8 cellular contexts compared by ENCODE assay signal in the genomic region with DNA sequence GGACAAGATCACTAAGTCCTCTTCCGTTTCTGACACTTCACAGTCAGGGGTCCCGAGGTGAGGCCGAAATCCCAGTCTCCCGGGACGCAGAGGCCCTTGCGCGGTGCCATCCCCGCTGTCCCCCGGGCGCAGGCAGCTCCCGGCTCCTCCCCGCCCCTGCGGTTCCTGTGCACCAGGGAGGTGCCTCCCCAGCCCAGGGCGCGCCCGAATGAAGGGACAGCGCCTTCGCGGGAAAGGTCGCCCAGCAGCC. TPM values are rescaled to one million over a fixed set of nuclear protein-coding genes. Genes with fewer than 3 reads are reported as not detected.
DNase-seq lines count a peak whose midpoint lies in the region; ATAC-seq and TF ChIP-seq lines count a peak whose summit lies in the region.

No MANE protein-coding gene starts in this region.

- TF ChIP-seq POLR2A in erythroblast (IDR thresholded peaks at IDR 0.05; ENCODE audit: low read length): no peak

- H3K27ac ChIP-seq in SK-N-SH (ENCODE audit: low read depth in 2 of 2, low read length in 1 of 2): peak overlapping the region; percentile 56 to 78

- H3K79me2 ChIP-seq in SK-N-SH (ENCODE audit: insufficient read depth): peaks cover 42% of the 10 kb centered on the region

- TF ChIP-seq RAD21 in SK-N-SH (IDR thresholded peaks at IDR 0.05; ENCODE audit: low read length): no peak

- peak; percentile 74 for DNase-seq in activated CD8-positive, alpha-beta memory T cell treated with anti-CD3 and anti-CD28 coated beads, Interleukin-2, amount 10 ng/mL, durations not matched to agents 7 days and 5 days
- no peak for DNase-seq in activated CD8-positive, alpha-beta memory T cell treated with anti-CD3 and anti-CD28 coated beads, Interleukin-2, amount 50 U/mL, for 4 hours
- no peak for DNase-seq in SK-N-SH
- DNase-seq in epithelial cell of esophagus (ENCODE audit: low read depth): no peak
- DNase-seq in nephron progenitor cell: no peak
- DNase-seq in erythroblast (lab: John Stamatoyannopoulos, UW): no peak

- peaks cover 11% of the 10 kb centered on the region for H3K36me3 Mint-ChIP-seq in activated CD8-positive, alpha-beta memory T cell treated with anti-CD3 and anti-CD28 coated beads, Interleukin-2, amount 10 ng/mL, durations not matched to agents 7 days and 5 days
- H3K36me3 Mint-ChIP-seq in nephron progenitor cell (ENCODE audit: low read depth): peaks cover 12% of the 10 kb centered on the region

- TF ChIP-seq EP300 in SK-N-SH (IDR thresholded peaks at IDR 0.05; ENCODE audit: borderline replicate concordance in 1 of 2, low read depth in 1 of 2, low read length in 1 of 2): no peak

- H3K9me3 ChIP-seq in SK-N-SH: no peaks in the 10 kb centered on the region

- no peaks in the 10 kb centered on the region for H3K9me2 ChIP-seq in SK-N-SH

- POLR2A ChIA-PET in SK-N-SH (lab: Yijun Ruan, JAX): no interaction called here

- H3K4me2 ChIP-seq in SK-N-SH: peak overlapping the region; percentile 82

- H3K9ac ChIP-seq in SK-N-SH: peak overlapping the region; percentile 56

- H3K4me1 Mint-ChIP-seq in activated CD8-positive, alpha-beta memory T cell treated with anti-CD3 and anti-CD28 coated beads, Interleukin-2, amount 10 ng/mL, durations not matched to agents 7 days and 5 days: peaks cover 23% of the 10 kb centered on the region
- peaks cover 39% of the 10 kb centered on the region for H3K4me1 Mint-ChIP-seq in nephron progenitor cell

- H3K4me3 Mint-ChIP-seq in activated CD8-positive, alpha-beta memory T cell treated with anti-CD3 and anti-CD28 coated beads, Interleukin-2, amount 10 ng/mL, durations not matched to agents 7 days and 5 days: peak overlapping the region; percentile 79
- H3K4me3 Mint-ChIP-seq in nephron progenitor cell: peak overlapping the region; percentile 90

- peaks cover 4 to 22% of the 10 kb centered on the region in 2 experiments; a peak in 3 of 4 replicates for H3K4me1 ChIP-seq in SK-N-SH (ENCODE audit: control insufficient read depth in 1 of 2, insufficient read depth in 2 of 2, low read depth in 1 of 2, low read length in 1 of 2)

- peak overlapping the region; percentile 82 for H3K27ac Mint-ChIP-seq in activated CD8-positive, alpha-beta memory T cell treated with anti-CD3 and anti-CD28 coated beads, Interleukin-2, amount 10 ng/mL, durations not matched to agents 7 days and 5 days
- H3K27ac Mint-ChIP-seq in nephron progenitor cell: no peak overlapping the region

- H3K9me3 Mint-ChIP-seq in activated CD8-positive, alpha-beta memory T cell treated with anti-CD3 and anti-CD28 coated beads, Interleukin-2, amount 10 ng/mL, durations not matched to agents 7 days and 5 days (ENCODE audit: low read depth): no peaks in the 10 kb centered on the region
- H3K9me3 Mint-ChIP-seq in nephron progenitor cell: no peaks in the 10 kb centered on the region

- no peaks in the 10 kb centered on the region for H3K27me3 Mint-ChIP-seq in activated CD8-positive, alpha-beta memory T cell treated with anti-CD3 and anti-CD28 coated beads, Interleukin-2, amount 10 ng/mL, durations not matched to agents 7 days and 5 days
- peaks cover 8% of the 10 kb centered on the region for H3K27me3 Mint-ChIP-seq in nephron progenitor cell (ENCODE audit: low read depth, poor library complexity)

- CTCF ChIA-PET in activated CD8-positive, alpha-beta memory T cell treated with anti-CD3 and anti-CD28 coated beads, Interleukin-2, amount 10 ng/mL, durations not matched to agents 7 days and 5 days (lab: Charles Lee): interaction anchor here (0.8 to 3.2 kb wide), 8 partner anchors 8 to 313 kb away, joined by 3 to 14 read pairs (median 4); partner anchors contain the start of gene SHB
- CTCF ChIA-PET in SK-N-SH (lab: Yijun Ruan, JAX): interaction anchor here (0.7 to 5.0 kb wide), 5 partner anchors 10 to 239 kb away, joined by 3 to 31 read pairs (median 4); no protein-coding TSS in a partner anchor

- H4K20me1 ChIP-seq in SK-N-SH (ENCODE audit: insufficient read depth): no peaks in the 10 kb centered on the region

- ATAC-seq in activated CD8-positive, alpha-beta memory T cell treated with anti-CD3 and anti-CD28 coated beads, Interleukin-2, amount 10 ng/mL, durations not matched to agents 7 days and 5 days: peak; percentile 66
- ATAC-seq in HG02885 (IDR thresholded peaks at IDR 0.05; ENCODE audit: poor library complexity, unreplicated experiment): peak; percentile 43
- ATAC-seq in GM21423 (IDR thresholded peaks at IDR 0.05; ENCODE audit: unreplicated experiment): no peak

- WGBS in SK-N-SH (ENCODE audit: low lambda C conversion rate): no CpG with 5 or more reads among the region's 20 CpGs

- H2AFZ ChIP-seq in SK-N-SH (ENCODE audit: low read depth): peak overlapping the region; percentile 64; the same call in 1 of the 2 replicates

- H3K4me3 ChIP-seq in SK-N-SH (ENCODE audit: low read depth in 2 of 2, low read length in 1 of 2): peak overlapping the region; percentile 75 to 93
- H3K4me3 ChIP-seq in epithelial cell of esophagus (ENCODE audit: low read length): peak overlapping the region; percentile 85

- peaks cover 5% of the 10 kb centered on the region for H3F3A ChIP-seq in SK-N-SH (replicated peaks; ENCODE audit: insufficient read depth)

- no peaks in the 10 kb centered on the region for H3K27me3 ChIP-seq in SK-N-SH (ENCODE audit: insufficient read depth)

- peaks cover 0 to 5% of the 10 kb centered on the region in 2 experiments for H3K36me3 ChIP-seq in SK-N-SH (replicated peaks in 1 of 2; ENCODE audit: control insufficient read depth in 1 of 2, insufficient read depth in 2 of 2, low read length in 1 of 2)

- no peak for TF ChIP-seq CTCF in SK-N-SH (IDR thresholded peaks at IDR 0.05)
- no peak for TF ChIP-seq CTCF in epithelial cell of esophagus (IDR thresholded peaks at IDR 0.05; ENCODE audit: insufficient read depth, low read depth, low read length, missing control alignments)
- no peak for TF ChIP-seq CTCF in nephron progenitor cell (IDR thresholded peaks at IDR 0.05)

TF ChIP-seq in SK-N-SH, 30 proteins besides CTCF, POLR2A, EP300 and RAD21 (continues in another document):
- no peak for TF ChIP-seq NRF1 (IDR thresholded peaks at IDR 0.05; ENCODE audit: low read depth, low read length)
- TF ChIP-seq GATA2 (CRISPR knock-in tag; IDR thresholded peaks at IDR 0.05): no peak
- no peak for TF ChIP-seq IRF3 (IDR thresholded peaks at IDR 0.05; ENCODE audit: low read depth, low read length)
- no peak for TF ChIP-seq RCOR1 (IDR thresholded peaks at IDR 0.05; ENCODE audit: low read length)
- TF ChIP-seq, protein P1, sequence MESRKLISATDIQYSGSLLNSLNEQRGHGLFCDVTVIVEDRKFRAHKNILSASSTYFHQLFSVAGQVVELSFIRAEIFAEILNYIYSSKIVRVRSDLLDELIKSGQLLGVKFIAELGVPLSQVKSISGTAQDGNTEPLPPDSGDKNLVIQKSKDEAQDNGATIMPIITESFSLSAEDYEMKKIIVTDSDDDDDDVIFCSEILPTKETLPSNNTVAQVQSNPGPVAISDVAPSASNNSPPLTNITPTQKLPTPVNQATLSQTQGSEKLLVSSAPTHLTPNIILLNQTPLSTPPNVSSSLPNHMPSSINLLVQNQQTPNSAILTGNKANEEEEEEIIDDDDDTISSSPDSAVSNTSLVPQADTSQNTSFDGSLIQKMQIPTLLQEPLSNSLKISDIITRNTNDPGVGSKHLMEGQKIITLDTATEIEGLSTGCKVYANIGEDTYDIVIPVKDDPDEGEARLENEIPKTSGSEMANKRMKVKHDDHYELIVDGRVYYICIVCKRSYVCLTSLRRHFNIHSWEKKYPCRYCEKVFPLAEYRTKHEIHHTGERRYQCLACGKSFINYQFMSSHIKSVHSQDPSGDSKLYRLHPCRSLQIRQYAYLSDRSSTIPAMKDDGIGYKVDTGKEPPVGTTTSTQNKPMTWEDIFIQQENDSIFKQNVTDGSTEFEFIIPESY (IDR thresholded peaks at IDR 0.05; ENCODE audit: borderline replicate concordance, low read depth): no peak
- no peak for TF ChIP-seq RFX5 (IDR thresholded peaks at IDR 0.05; ENCODE audit: low read length)
- TF ChIP-seq TAF1 (IDR thresholded peaks at IDR 0.05; ENCODE audit: borderline replicate concordance, low read depth, low read length): no peak
- no peak for TF ChIP-seq MXI1 (IDR thresholded peaks at IDR 0.05; ENCODE audit: low read depth, low read length)
- TF ChIP-seq FOSL2 (IDR thresholded peaks at IDR 0.05; ENCODE audit: borderline replicate concordance, low read depth): no peak
- no peak for TF ChIP-seq YY1 (IDR thresholded peaks at IDR 0.05; ENCODE audit: low read depth)
- TF ChIP-seq MEF2A (IDR thresholded peaks at IDR 0.05; ENCODE audit: borderline replicate concordance, low read depth): no peak
- TF ChIP-seq, protein P2, sequence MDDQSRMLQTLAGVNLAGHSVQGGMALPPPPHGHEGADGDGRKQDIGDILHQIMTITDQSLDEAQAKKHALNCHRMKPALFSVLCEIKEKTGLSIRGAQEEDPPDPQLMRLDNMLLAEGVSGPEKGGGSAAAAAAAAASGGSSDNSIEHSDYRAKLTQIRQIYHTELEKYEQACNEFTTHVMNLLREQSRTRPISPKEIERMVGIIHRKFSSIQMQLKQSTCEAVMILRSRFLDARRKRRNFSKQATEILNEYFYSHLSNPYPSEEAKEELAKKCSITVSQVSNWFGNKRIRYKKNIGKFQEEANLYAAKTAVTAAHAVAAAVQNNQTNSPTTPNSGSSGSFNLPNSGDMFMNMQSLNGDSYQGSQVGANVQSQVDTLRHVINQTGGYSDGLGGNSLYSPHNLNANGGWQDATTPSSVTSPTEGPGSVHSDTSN (IDR thresholded peaks at IDR 0.05): no peak
- no peak for TF ChIP-seq TCF12 (IDR thresholded peaks at IDR 0.05)
- TF ChIP-seq ELF1 (IDR thresholded peaks at IDR 0.05): no peak
- TF ChIP-seq FOXM1 (IDR thresholded peaks at IDR 0.05; ENCODE audit: low read depth): no peak
- no peak for TF ChIP-seq MAX (IDR thresholded peaks at IDR 0.05; ENCODE audit: low read depth)

RNA-seq across cellular contexts. Expression of gene SLC25A51, which starts 0.4 kb away (rescaled TPM):
- total RNA-seq in activated CD8-positive, alpha-beta memory T cell treated with anti-CD3 and anti-CD28 coated beads, Interleukin-2, amount 10 ng/mL, durations not matched to agents 7 days and 5 days: 10 to 100 TPM; 28.3 to 30.0 TPM
- 13.3 and 14.9 TPM in 2 replicates for polyA plus RNA-seq in SK-N-SH (2012; rRNA removed)
- polyA plus RNA-seq in SK-N-SH (2012; cell fraction: cytosol; rRNA removed): 13.0 and 16.1 TPM in 2 replicates
- 15.7 and 22.1 TPM in 2 replicates for polyA plus RNA-seq in SK-N-SH (2012; cell fraction: nucleus; rRNA removed)
